ENCODE assay signal across 1 cellular context in genomic region chr19:51687791-51688664, GRCh38.
TF ChIP-seq lines count a peak whose summit lies in the region.

No MANE protein-coding gene starts in this region.

TF ChIP-seq in K562, 482 proteins besides CTCF, POLR2A, EP300 and RAD21 (continued from another document):
- TF ChIP-seq, protein P1, sequence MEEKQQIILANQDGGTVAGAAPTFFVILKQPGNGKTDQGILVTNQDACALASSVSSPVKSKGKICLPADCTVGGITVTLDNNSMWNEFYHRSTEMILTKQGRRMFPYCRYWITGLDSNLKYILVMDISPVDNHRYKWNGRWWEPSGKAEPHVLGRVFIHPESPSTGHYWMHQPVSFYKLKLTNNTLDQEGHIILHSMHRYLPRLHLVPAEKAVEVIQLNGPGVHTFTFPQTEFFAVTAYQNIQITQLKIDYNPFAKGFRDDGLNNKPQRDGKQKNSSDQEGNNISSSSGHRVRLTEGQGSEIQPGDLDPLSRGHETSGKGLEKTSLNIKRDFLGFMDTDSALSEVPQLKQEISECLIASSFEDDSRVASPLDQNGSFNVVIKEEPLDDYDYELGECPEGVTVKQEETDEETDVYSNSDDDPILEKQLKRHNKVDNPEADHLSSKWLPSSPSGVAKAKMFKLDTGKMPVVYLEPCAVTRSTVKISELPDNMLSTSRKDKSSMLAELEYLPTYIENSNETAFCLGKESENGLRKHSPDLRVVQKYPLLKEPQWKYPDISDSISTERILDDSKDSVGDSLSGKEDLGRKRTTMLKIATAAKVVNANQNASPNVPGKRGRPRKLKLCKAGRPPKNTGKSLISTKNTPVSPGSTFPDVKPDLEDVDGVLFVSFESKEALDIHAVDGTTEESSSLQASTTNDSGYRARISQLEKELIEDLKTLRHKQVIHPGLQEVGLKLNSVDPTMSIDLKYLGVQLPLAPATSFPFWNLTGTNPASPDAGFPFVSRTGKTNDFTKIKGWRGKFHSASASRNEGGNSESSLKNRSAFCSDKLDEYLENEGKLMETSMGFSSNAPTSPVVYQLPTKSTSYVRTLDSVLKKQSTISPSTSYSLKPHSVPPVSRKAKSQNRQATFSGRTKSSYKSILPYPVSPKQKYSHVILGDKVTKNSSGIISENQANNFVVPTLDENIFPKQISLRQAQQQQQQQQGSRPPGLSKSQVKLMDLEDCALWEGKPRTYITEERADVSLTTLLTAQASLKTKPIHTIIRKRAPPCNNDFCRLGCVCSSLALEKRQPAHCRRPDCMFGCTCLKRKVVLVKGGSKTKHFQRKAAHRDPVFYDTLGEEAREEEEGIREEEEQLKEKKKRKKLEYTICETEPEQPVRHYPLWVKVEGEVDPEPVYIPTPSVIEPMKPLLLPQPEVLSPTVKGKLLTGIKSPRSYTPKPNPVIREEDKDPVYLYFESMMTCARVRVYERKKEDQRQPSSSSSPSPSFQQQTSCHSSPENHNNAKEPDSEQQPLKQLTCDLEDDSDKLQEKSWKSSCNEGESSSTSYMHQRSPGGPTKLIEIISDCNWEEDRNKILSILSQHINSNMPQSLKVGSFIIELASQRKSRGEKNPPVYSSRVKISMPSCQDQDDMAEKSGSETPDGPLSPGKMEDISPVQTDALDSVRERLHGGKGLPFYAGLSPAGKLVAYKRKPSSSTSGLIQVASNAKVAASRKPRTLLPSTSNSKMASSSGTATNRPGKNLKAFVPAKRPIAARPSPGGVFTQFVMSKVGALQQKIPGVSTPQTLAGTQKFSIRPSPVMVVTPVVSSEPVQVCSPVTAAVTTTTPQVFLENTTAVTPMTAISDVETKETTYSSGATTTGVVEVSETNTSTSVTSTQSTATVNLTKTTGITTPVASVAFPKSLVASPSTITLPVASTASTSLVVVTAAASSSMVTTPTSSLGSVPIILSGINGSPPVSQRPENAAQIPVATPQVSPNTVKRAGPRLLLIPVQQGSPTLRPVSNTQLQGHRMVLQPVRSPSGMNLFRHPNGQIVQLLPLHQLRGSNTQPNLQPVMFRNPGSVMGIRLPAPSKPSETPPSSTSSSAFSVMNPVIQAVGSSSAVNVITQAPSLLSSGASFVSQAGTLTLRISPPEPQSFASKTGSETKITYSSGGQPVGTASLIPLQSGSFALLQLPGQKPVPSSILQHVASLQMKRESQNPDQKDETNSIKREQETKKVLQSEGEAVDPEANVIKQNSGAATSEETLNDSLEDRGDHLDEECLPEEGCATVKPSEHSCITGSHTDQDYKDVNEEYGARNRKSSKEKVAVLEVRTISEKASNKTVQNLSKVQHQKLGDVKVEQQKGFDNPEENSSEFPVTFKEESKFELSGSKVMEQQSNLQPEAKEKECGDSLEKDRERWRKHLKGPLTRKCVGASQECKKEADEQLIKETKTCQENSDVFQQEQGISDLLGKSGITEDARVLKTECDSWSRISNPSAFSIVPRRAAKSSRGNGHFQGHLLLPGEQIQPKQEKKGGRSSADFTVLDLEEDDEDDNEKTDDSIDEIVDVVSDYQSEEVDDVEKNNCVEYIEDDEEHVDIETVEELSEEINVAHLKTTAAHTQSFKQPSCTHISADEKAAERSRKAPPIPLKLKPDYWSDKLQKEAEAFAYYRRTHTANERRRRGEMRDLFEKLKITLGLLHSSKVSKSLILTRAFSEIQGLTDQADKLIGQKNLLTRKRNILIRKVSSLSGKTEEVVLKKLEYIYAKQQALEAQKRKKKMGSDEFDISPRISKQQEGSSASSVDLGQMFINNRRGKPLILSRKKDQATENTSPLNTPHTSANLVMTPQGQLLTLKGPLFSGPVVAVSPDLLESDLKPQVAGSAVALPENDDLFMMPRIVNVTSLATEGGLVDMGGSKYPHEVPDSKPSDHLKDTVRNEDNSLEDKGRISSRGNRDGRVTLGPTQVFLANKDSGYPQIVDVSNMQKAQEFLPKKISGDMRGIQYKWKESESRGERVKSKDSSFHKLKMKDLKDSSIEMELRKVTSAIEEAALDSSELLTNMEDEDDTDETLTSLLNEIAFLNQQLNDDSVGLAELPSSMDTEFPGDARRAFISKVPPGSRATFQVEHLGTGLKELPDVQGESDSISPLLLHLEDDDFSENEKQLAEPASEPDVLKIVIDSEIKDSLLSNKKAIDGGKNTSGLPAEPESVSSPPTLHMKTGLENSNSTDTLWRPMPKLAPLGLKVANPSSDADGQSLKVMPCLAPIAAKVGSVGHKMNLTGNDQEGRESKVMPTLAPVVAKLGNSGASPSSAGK (IDR thresholded peaks at IDR 0.05) = no peak
- TF ChIP-seq KAT2B (IDR thresholded peaks at IDR 0.05; ENCODE audit: low read depth, low read length) = no peak
- TF ChIP-seq PHF20 (IDR thresholded peaks at IDR 0.05; ENCODE audit: partially characterized antibody) = no peak
- TF ChIP-seq HMGXB4 (CRISPR knock-in tag; IDR thresholded peaks at IDR 0.05) = no peak
- TF ChIP-seq FOXK2 (conservative IDR thresholded peaks at IDR 0.05 in 1 of 2, IDR thresholded peaks at IDR 0.05 in 1 of 2; ENCODE audit: low read depth in 2 of 2) = no peak
- 0 out of 4 replicates have a peak, but pooled peaks of 1 of the 2 experiments have one; percentile 29 for TF ChIP-seq MLLT1 (IDR thresholded peaks at IDR 0.05)
- no peak for TF ChIP-seq HNRNPUL1 (IDR thresholded peaks at IDR 0.05; ENCODE audit: low read length)
- TF ChIP-seq SOX6 (IDR thresholded peaks at IDR 0.05) = no peak
- TF ChIP-seq TARDBP (IDR thresholded peaks at IDR 0.05) = no peak
- TF ChIP-seq MYC (IDR thresholded peaks at IDR 0.05; ENCODE audit: low read depth, low read length) = no peak
- 0 out of 2 replicates have a peak, but pooled peaks have one; percentile 30 for TF ChIP-seq MYC (CRISPR knock-in tag; IDR thresholded peaks at IDR 0.05; ENCODE audit: borderline replicate concordance, low read depth)
- TF ChIP-seq EGR1 (conservative IDR thresholded peaks at IDR 0.05) = peak; percentile 41
- TF ChIP-seq ZZZ3 (IDR thresholded peaks at IDR 0.05) = no peak
- no peak for TF ChIP-seq HNRNPH1 (optimal IDR thresholded peaks at IDR 0.05; ENCODE audit: low read depth, low read length)
- TF ChIP-seq, protein P2, sequence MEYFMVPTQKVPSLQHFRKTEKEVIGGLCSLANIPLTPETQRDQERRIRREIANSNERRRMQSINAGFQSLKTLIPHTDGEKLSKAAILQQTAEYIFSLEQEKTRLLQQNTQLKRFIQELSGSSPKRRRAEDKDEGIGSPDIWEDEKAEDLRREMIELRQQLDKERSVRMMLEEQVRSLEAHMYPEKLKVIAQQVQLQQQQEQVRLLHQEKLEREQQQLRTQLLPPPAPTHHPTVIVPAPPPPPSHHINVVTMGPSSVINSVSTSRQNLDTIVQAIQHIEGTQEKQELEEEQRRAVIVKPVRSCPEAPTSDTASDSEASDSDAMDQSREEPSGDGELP (CRISPR knock-in tag; IDR thresholded peaks at IDR 0.05; ENCODE audit: borderline replicate concordance) = peak; percentile 39; the same call in 1 of the 2 replicates
